In the genomic region with DNA sequence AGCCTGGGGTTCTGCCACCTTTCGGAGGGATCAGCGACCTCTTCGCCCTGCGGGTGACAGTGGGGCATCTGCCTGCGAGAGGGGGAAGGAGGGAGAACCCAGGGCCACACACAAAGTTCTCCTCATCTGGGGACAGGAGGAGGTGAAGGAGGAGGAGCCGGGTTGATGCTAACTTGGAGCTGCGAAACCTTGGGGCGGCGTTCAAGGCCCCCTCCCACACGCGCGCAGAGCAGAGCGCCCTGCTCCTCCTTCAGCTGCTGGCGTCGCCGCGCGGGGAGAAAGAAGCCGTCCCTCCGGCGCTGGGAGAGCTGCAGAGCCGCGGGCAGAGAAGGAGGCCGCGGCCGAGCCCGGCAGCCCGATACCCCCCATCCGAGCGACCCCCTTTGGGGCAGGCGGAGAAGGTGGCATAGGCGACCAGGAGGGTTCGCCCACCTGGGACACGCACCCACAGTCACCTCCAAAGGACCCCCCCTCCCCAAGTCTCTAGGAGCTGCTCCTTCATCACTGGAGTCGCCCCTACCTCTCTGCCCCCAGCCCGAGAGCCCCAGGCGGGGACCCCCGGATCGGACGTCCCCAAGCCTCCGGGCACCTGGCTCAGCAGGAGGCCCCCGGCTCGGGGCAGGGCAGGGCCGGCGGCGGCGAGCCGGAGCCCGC, we compare ENCODE assay signal across 1 cellular context.
TF ChIP-seq lines count a peak whose summit lies in the region.

TSS of gene RASD2 (plus strand) at position 232 of the 654 bp plus-strand sequence. CDS start 5,979 bp downstream, outside the sequence.

TF ChIP-seq in K562, 482 proteins besides CTCF, POLR2A, EP300 and RAD21 (continued from another document):
- no peak for TF ChIP-seq TBP (optimal IDR thresholded peaks at IDR 0.05; ENCODE audit: low read depth, low read length)
- TF ChIP-seq ZNF449 (CRISPR knock-in tag; IDR thresholded peaks at IDR 0.05) = no peak
- TF ChIP-seq ERF (CRISPR knock-in tag; IDR thresholded peaks at IDR 0.05) = no peak
- no peak for TF ChIP-seq TEAD1 (CRISPR knock-in tag; IDR thresholded peaks at IDR 0.05)
- no peak for TF ChIP-seq TAF1 (IDR thresholded peaks at IDR 0.05; ENCODE audit: control insufficient read depth, extremely low read depth, insufficient read depth, low read length, severe bottlenecking)
- TF ChIP-seq FOXJ2 (tag; IDR thresholded peaks at IDR 0.05) = no peak
